ENCODE assay signal across 8 cellular contexts in the genomic region with DNA sequence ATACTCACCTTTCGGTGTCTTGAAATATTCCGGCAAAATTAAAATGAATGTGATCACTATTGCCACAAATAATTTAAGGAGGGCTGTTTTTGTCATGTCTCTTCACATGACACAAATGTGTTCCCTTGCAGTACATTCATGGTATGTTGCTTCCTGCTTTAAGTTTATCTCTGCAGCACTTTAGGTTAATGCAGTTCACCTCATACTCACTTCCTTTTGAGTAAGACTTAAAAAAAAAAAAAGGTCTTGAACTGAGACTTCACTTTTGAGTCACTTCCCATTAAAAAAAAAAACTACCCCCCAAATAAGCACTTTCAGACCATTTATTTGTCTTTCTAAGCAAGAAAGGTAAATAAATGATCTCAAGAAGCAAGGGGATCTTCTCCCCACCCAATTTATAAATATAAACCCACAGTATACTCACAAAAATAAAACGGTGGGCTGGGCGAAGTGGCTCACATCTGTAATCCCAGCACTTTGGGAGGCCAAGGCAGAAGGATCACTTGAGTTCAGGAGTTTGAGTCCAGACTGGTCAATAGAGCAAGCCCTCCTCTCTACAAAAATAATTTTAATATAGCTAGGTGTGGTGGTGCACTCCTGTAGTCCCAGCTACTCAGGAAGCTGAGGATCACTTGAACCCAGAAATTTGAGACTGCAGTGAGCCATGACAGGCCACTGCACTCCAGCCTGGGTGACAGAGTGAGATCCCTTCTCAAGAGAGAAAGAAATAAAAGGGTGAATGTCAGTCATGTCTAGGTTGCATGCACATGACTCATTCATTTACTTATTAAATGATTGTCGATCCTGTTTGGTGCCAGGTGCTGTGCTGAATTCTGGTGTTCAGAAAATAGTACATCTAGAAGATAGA. TPM values are rescaled to one million over a fixed set of nuclear protein-coding genes. Genes with fewer than 3 reads are reported as not detected.
DNase-seq lines count a peak whose midpoint lies in the region; ATAC-seq and TF ChIP-seq lines count a peak whose summit lies in the region.

A gene with protein sequence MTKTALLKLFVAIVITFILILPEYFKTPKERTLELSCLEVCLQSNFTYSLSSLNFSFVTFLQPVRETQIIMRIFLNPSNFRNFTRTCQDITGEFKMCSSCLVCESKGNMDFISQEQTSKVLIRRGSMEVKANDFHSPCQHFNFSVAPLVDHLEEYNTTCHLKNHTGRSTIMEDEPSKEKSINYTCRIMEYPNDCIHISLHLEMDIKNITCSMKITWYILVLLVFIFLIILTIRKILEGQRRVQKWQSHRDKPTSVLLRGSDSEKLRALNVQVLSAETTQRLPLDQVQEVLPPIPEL (minus strand): TSS at position 192 of the 868 bp plus-strand sequence. CDS start 96 bp downstream, at position 96.

- peaks cover 20 to 52% (median 30%) of the 10 kb centered on the region in 4 donors for H3K4me1 Mint-ChIP-seq in CD4-positive, CD25-positive, alpha-beta regulatory T cell

- peak within 1 kb of the TSS; percentile 66 to 90 (median 85) for H3K27ac Mint-ChIP-seq in CD4-positive, CD25-positive, alpha-beta regulatory T cell

- no peaks in the 10 kb centered on the region for H3K27me3 Mint-ChIP-seq in CD4-positive, CD25-positive, alpha-beta regulatory T cell

- H3K4me3 ChIP-seq in CD4-positive, CD25-positive, alpha-beta regulatory T cell (ENCODE audit: low read depth, low read length) = peak within 1 kb of the TSS; percentile 98
- H3K4me3 ChIP-seq in SJSA1 = peak within 1 kb of the TSS; percentile 29
- no peak within 1 kb of the TSS for H3K4me3 ChIP-seq in esophagus (ENCODE audit: low read depth in 1 of 2, low read length in 2 of 2)
- H3K4me3 ChIP-seq in psoas muscle = no peak within 1 kb of the TSS

- peaks cover 49% of the 10 kb centered on the region for H3K4me1 ChIP-seq in CD4-positive, CD25-positive, alpha-beta regulatory T cell (ENCODE audit: control insufficient read depth, insufficient read depth, low read length, poor library complexity, severe bottlenecking)
- H3K4me1 ChIP-seq in SJSA1 (replicated peaks) = peaks cover 38% of the 10 kb centered on the region
- peaks cover 0 to 3% of the 10 kb centered on the region in 2 donors for H3K4me1 ChIP-seq in esophagus (ENCODE audit: control insufficient read depth in 2 of 2, insufficient read depth in 2 of 2, low read length in 1 of 2)
- H3K4me1 ChIP-seq in psoas muscle = peaks cover 3% of the 10 kb centered on the region

- H3K36me3 ChIP-seq in CD4-positive, CD25-positive, alpha-beta regulatory T cell (ENCODE audit: control insufficient read depth, insufficient read depth, low read length) = no peaks in the 10 kb centered on the region
- no peaks in the 10 kb centered on the region for H3K36me3 ChIP-seq in SJSA1
- H3K36me3 ChIP-seq in esophagus (ENCODE audit: control insufficient read depth in 2 of 2, insufficient read depth in 2 of 2, low read length in 1 of 2) = no peaks in the 10 kb centered on the region
- no peaks in the 10 kb centered on the region for H3K36me3 ChIP-seq in psoas muscle (ENCODE audit: insufficient read depth in 1 of 2, low read depth in 1 of 2)

- peak in 2 of 3 donors; percentile 71 to 89 for DNase-seq in CD4-positive, CD25-positive, alpha-beta regulatory T cell
- peak in 1 of 2 experiments; percentile 69 for DNase-seq in SJSA1 (ENCODE audit: low read depth in 1 of 2, low spot score in 2 of 2)
- DNase-seq in stimulated activated naive CD8-positive, alpha-beta T cell treated with anti-CD3 and anti-CD28 coated beads, Interleukin-15, Interleukin-2, amounts not matched to agents 100 U/mL and 50 U/mL, for 24 hours = peak; percentile 38
- DNase-seq in psoas muscle = no peak
- DNase-seq in posterior vena cava (ENCODE audit: low spot score) = no peak

- peak within 1 kb of the TSS; percentile 85 for H3K27ac ChIP-seq in CD4-positive, CD25-positive, alpha-beta regulatory T cell (ENCODE audit: insufficient read depth, low read length, poor library complexity, severe bottlenecking)
- H3K27ac ChIP-seq in SJSA1 (peak within 1 kb of the TSS; percentile 71), esophagus (ENCODE audit: low read depth in 2 of 2, low read length in 1 of 2) (peak within 1 kb of the TSS; percentile 42 to 73), psoas muscle (no peak within 1 kb of the TSS)

- H3K9me3 ChIP-seq in CD4-positive, CD25-positive, alpha-beta regulatory T cell (ENCODE audit: control insufficient read depth in 2 of 2, low read length in 2 of 2) = no peaks in the 10 kb centered on the region
- H3K9me3 ChIP-seq in SJSA1 (replicated peaks) = no peaks in the 10 kb centered on the region
- no peaks in the 10 kb centered on the region for H3K9me3 ChIP-seq in esophagus (ENCODE audit: control insufficient read depth in 2 of 2, insufficient read depth in 1 of 2, low read depth in 1 of 2, low read length in 1 of 2)
- H3K9me3 ChIP-seq in psoas muscle = no peaks in the 10 kb centered on the region

- peak within 1 kb of the TSS; percentile 82 to 97 (median 87) for H3K4me3 Mint-ChIP-seq in CD4-positive, CD25-positive, alpha-beta regulatory T cell

- H3K36me3 Mint-ChIP-seq in CD4-positive, CD25-positive, alpha-beta regulatory T cell = no peaks in the 10 kb centered on the region

- intact Hi-C loops in psoas muscle (cut with DNase I) (no loop called here), posterior vena cava (cut with DNase I) (no loop called here)

- 59 to 60% methylated on average over 5 of the region's 5 CpGs for WGBS in esophagus, 2 donors
- 82 to 83% (median 82%) methylated on average over 5 of the region's 5 CpGs for WGBS in psoas muscle, 3 donors

- no peaks in the 10 kb centered on the region for H3K27me3 ChIP-seq in CD4-positive, CD25-positive, alpha-beta regulatory T cell (ENCODE audit: control insufficient read depth, insufficient read depth, low read length)
- H3K27me3 ChIP-seq in SJSA1 (replicated peaks) = no peaks in the 10 kb centered on the region
- H3K27me3 ChIP-seq in esophagus (ENCODE audit: control insufficient read depth in 1 of 2, insufficient read depth in 2 of 2, low read length in 2 of 2) = no peaks in the 10 kb centered on the region
- H3K27me3 ChIP-seq in psoas muscle (ENCODE audit: insufficient read depth in 3 of 3, low read length in 2 of 3) = no peaks in the 10 kb centered on the region

- no peak for TF ChIP-seq CTCF in psoas muscle (IDR thresholded peaks at IDR 0.05)

- peak; percentile 92 to 93 for ATAC-seq in CD4-positive, CD25-positive, alpha-beta regulatory T cell (ENCODE audit: low read depth in 2 of 2)
- ATAC-seq in GM19043 (IDR thresholded peaks at IDR 0.05; ENCODE audit: low read depth, unreplicated experiment) (peak; percentile 61), HG03135 (IDR thresholded peaks at IDR 0.05; ENCODE audit: unreplicated experiment) (peak; percentile 74), psoas muscle (no peak)
- peak; percentile 90 for ATAC-seq in stimulated activated naive CD8-positive, alpha-beta T cell treated with anti-CD3 and anti-CD28 coated beads, Interleukin-15, Interleukin-2, amounts not matched to agents 100 U/mL and 50 U/mL, for 24 hours

- H3K9me3 Mint-ChIP-seq in CD4-positive, CD25-positive, alpha-beta regulatory T cell = no peaks in the 10 kb centered on the region

RNA-seq across cellular contexts. Expression of the gene that starts here (rescaled TPM):
- total RNA-seq in CD4-positive, CD25-positive, alpha-beta regulatory T cell = 14.2 TPM
- polyA plus RNA-seq in CD4-positive, CD25-positive, alpha-beta regulatory T cell = 10 to 100 TPM in 3 of 4 donors, 1 to 10 TPM in 1; 8.4 to 24.3 (median 22.8) TPM
- total RNA-seq in SJSA1 (2014; rRNA removed; shearing (Covaris generic)) = 7.9 and 18.6 TPM in 2 replicates
- polyA plus RNA-seq in esophagus (under 1 TPM; 0.25 to 0.81 TPM), psoas muscle (under 1 TPM in 2 of 3 donors, not detected in 1; 0.08 to 0.10 TPM)
- total RNA-seq in psoas muscle (under 1 TPM in 1 of 4 donors, not detected in 3; 0.15 TPM), posterior vena cava (under 1 TPM; 0.29 to 0.65 TPM)

Comparison
In these comparisons a context has a peak if more than half of its experiments do, and no peak if none do; other contexts are left out.
1. RNA of the gene that starts here (polyA plus RNA-seq): 8.4 to 24.3 TPM in CD4-positive, CD25-positive, alpha-beta regulatory T cell; 0.25 to 0.81 TPM in esophagus and 0.08 to 0.10 TPM in psoas muscle; every median in the first group is over 4 times any median in the second.
2. ATAC-seq: peak in CD4-positive, CD25-positive, alpha-beta regulatory T cell (2 of 2), GM19043 (single experiment), HG03135 (single experiment) and stimulated activated naive CD8-positive, alpha-beta T cell treated with anti-CD3 and anti-CD28 coated beads, Interleukin-15, Interleukin-2, amounts not matched to agents 100 U/mL and 50 U/mL, for 24 hours (single experiment); none in psoas muscle (0 of 4).
3. DNase-seq: peak in CD4-positive, CD25-positive, alpha-beta regulatory T cell (2 of 3) and stimulated activated naive CD8-positive, alpha-beta T cell treated with anti-CD3 and anti-CD28 coated beads, Interleukin-15, Interleukin-2, amounts not matched to agents 100 U/mL and 50 U/mL, for 24 hours (single experiment); none in psoas muscle (0 of 2) and posterior vena cava (single experiment).
4. H3K4me3 ChIP-seq: peak in CD4-positive, CD25-positive, alpha-beta regulatory T cell (single experiment) and SJSA1 (single experiment); none in esophagus (0 of 2) and psoas muscle (single experiment).